In genomic region chrX:19270727-19271126, GRCh38 we compare ENCODE assay signal across 22 cellular contexts.
"Had no signal": no experiment of that assay in that cellular context is flagged by ENCODE, and none has a peak within 500 bp of the region (broad histone marks: within the 10 kb centered on the region; RNA-seq: fewer than 3 reads in every experiment).

No MANE protein-coding gene starts in this region.

- ATAC-seq: foreskin keratinocyte, gastroesophageal sphincter, heart left ventricle, left cardiac atrium, left lung, left ventricle myocardium superior, lower lobe of right lung, mucosa of descending colon had no signal

- H3K27ac Mint-ChIP-seq: immature natural killer cell, mesothelial cell of epicardium had no signal

- H3K36me3 ChIP-seq: esophagus muscularis mucosa, gastroesophageal sphincter, heart left ventricle, left lung, lower lobe of right lung had no signal

- H3K4me1 Mint-ChIP-seq: mesothelial cell of epicardium had no signal

- H3K79me2 ChIP-seq: hepatocyte had no signal

- H3K9me3 ChIP-seq: gastroesophageal sphincter, heart left ventricle, left lung, lower lobe of right lung, mucosa of descending colon had no signal

- FAIRE-seq: endothelial cell of umbilical vein, frontal cortex had no signal

- H2AFZ ChIP-seq: hepatocyte had no signal

- H3K27ac ChIP-seq: coronary artery, dorsolateral prefrontal cortex, esophagus muscularis mucosa, foreskin keratinocyte, gastroesophageal sphincter, heart left ventricle, hepatocyte, left lung, lower lobe of right lung had no signal

- DNase-seq: dermis blood vessel endothelial cell; dorsolateral prefrontal cortex; effector CD4-positive, alpha-beta T cell; effector memory CD4-positive, alpha-beta T cell; foreskin keratinocyte; heart left ventricle; hypothalamus; immature natural killer cell; islet precursor cell; left cardiac atrium; left lung; left ventricle myocardium superior; lower lobe of right lung; mesenchymal stem cell; mucosa of descending colon had no signal

- H3K4me3 Mint-ChIP-seq: immature natural killer cell, mesothelial cell of epicardium had no signal

- H3K27me3 ChIP-seq: esophagus muscularis mucosa, foreskin keratinocyte, gastroesophageal sphincter, heart left ventricle, hepatocyte, left lung had no signal

- H3K4me3 ChIP-seq: coronary artery, dorsolateral prefrontal cortex, esophagus muscularis mucosa, gastroesophageal sphincter, heart left ventricle, hepatocyte, left lung, lower lobe of right lung, mucosa of descending colon had no signal

- H3K4me1 ChIP-seq: esophagus muscularis mucosa, foreskin keratinocyte, gastroesophageal sphincter, heart left ventricle, left lung, lower lobe of right lung had no signal

- H3K4me2 ChIP-seq: hepatocyte had no signal
